ENCODE assay signal across 12 cellular contexts in genomic region chr12:124497658-124498057, GRCh38.
DNase-seq lines count a peak whose midpoint lies in the region; ATAC-seq, FAIRE-seq and TF ChIP-seq lines count a peak whose summit lies in the region.
"Had no signal": no experiment of that assay in that cellular context is flagged by ENCODE, and none has a peak within 500 bp of the region (broad histone marks: within the 10 kb centered on the region; RNA-seq: fewer than 3 reads in every experiment).

No MANE protein-coding gene starts in this region.

- in situ Hi-C loops in Panc1 (cut with HindIII; ENCODE audit: low pct_unique_long_range_greater_than_20kb, low sequenced_read_pairs): no loop called here

- CTCF ChIA-PET in AG04450 (lab: Charles Lee) (interaction anchor here (1.1 to 2.0 kb wide), 2 partner anchors 269 to 272 kb away, joined by 5 to 10 read pairs; no protein-coding TSS in a partner anchor), Panc1 (lab: Charles Lee) (no interaction called here)

- H3K36me3 ChIP-seq in Panc1 (ENCODE audit: control insufficient read depth, insufficient read depth, low read length) (no peaks in the 10 kb centered on the region; the same call in 1 of the 2 replicates), neural progenitor cell (no peaks in the 10 kb centered on the region)

- no peak overlapping the region for H3K4me3 Mint-ChIP-seq in neural progenitor cell
- H3K4me3 Mint-ChIP-seq: activated CD4-positive, alpha-beta T cell treated with anti-CD3 and anti-CD28 coated beads, Interleukin-2, amount 10 ng/mL, durations not matched to agents 24 days and 14 days had no signal

- POLR2A ChIA-PET in AG04450 (lab: Yijun Ruan, JAX) (interaction anchor here (0.8 to 1.9 kb wide), 10 partner anchors 15 to 417 kb away, joined by 3 to 9 read pairs (median 3); partner anchors contain the start of gene UBC), Panc1 (lab: Charles Lee) (no interaction called here)

- H3K36me3 Mint-ChIP-seq in neural progenitor cell: peaks cover 2% of the 10 kb centered on the region

- intact Hi-C loops in Panc1 (cut with micrococcal nuclease; ENCODE audit: unreplicated experiment): no loop called here

- H3K27me3 ChIP-seq in AG04450 (ENCODE audit: control insufficient read depth, insufficient read depth, low read length) (no peaks in the 10 kb centered on the region), Panc1 (ENCODE audit: control insufficient read depth, insufficient read depth, low read length) (no peaks in the 10 kb centered on the region), neural progenitor cell (no peaks in the 10 kb centered on the region)

- no peak overlapping the region for H3K4me2 ChIP-seq in neural progenitor cell

- peaks cover 90% of the 10 kb centered on the region for H4K20me1 ChIP-seq in neural progenitor cell (ENCODE audit: low read depth)

- H3K27ac ChIP-seq in AG04450 (ENCODE audit: low read depth, low read length) (peak overlapping the region; percentile 92), Panc1 (ENCODE audit: low read length) (0 out of 2 replicates have a peak overlapping the region, but pooled peaks have one; percentile 23), neural progenitor cell (no peak overlapping the region)
- H3K27ac ChIP-seq: C4-2B had no signal

- H3K4me1 Mint-ChIP-seq in neural progenitor cell: peaks cover 50% of the 10 kb centered on the region

- no peaks in the 10 kb centered on the region for H3K9me3 Mint-ChIP-seq in neural progenitor cell
- H3K9me3 Mint-ChIP-seq: activated CD4-positive, alpha-beta T cell treated with anti-CD3 and anti-CD28 coated beads, Interleukin-2, amount 10 ng/mL, durations not matched to agents 24 days and 14 days had no signal

- DNase-seq in AG04450 (ENCODE audit: low read depth, low spot score) (peak; percentile 69), Panc1 (ENCODE audit: low read depth, low spot score) (no peak), fibroblast of mammary gland (ENCODE audit: low read depth) (peak; percentile 96), neural progenitor cell (ENCODE audit: low spot score) (no peak), NCI-H2171 (lab: John Stamatoyannopoulos, UW) (no peak), DMS153 (lab: John Stamatoyannopoulos, UW) (no peak), H54 (ENCODE audit: insufficient read length, low spot score) (no peak)
- DNase-seq: activated CD4-positive, alpha-beta T cell treated with anti-CD3 and anti-CD28 coated beads, Interleukin-2, amount 10 ng/mL, durations not matched to agents 24 days and 14 days; NCI-H510A had no signal

- H3K27ac Mint-ChIP-seq in neural progenitor cell: peak overlapping the region; percentile 62
- H3K27ac Mint-ChIP-seq: activated CD4-positive, alpha-beta T cell treated with anti-CD3 and anti-CD28 coated beads, Interleukin-2, amount 10 ng/mL, durations not matched to agents 24 days and 14 days had no signal

- no peak for ATAC-seq in Panc1
- ATAC-seq in GM19351 (IDR thresholded peaks at IDR 0.05; ENCODE audit: unreplicated experiment): no peak

- no peak overlapping the region for H3K4me3 ChIP-seq in AG04450 (ENCODE audit: low read depth, low read length)
- no peak overlapping the region for H3K4me3 ChIP-seq in Panc1 (ENCODE audit: low read depth in 2 of 2, low read length in 2 of 2)
- no peak overlapping the region for H3K4me3 ChIP-seq in fibroblast of mammary gland (ENCODE audit: control insufficient read depth, low read depth, low read length)
- no peak overlapping the region for H3K4me3 ChIP-seq in neural progenitor cell

- H3K9ac ChIP-seq in neural progenitor cell: no peak overlapping the region

- H3K9me3 ChIP-seq in AG04450 (ENCODE audit: control insufficient read depth, insufficient read depth, low read length) (no peaks in the 10 kb centered on the region; the same call in 1 of the 2 replicates), Panc1 (ENCODE audit: control insufficient read depth, insufficient read depth, low read depth, low read length) (no peaks in the 10 kb centered on the region), neural progenitor cell (ENCODE audit: low read depth) (no peaks in the 10 kb centered on the region)

- no peak for TF ChIP-seq POLR2A in H54 (IDR thresholded peaks at IDR 0.05; ENCODE audit: low read depth, low read length)

- peaks cover 68% of the 10 kb centered on the region for H3K4me1 ChIP-seq in Panc1 (ENCODE audit: control insufficient read depth, insufficient read depth, low read length)
- peaks cover 23% of the 10 kb centered on the region for H3K4me1 ChIP-seq in neural progenitor cell

- peaks cover 5% of the 10 kb centered on the region for H3K27me3 Mint-ChIP-seq in neural progenitor cell (ENCODE audit: insufficient read depth, low read depth)
- H3K27me3 Mint-ChIP-seq: activated CD4-positive, alpha-beta T cell treated with anti-CD3 and anti-CD28 coated beads, Interleukin-2, amount 10 ng/mL, durations not matched to agents 24 days and 14 days had no signal

- no peak for FAIRE-seq in H54 (lab: Jason Lieb, UNC)
- FAIRE-seq: urothelium cell line had no signal

- BruUV-seq in Panc1 (replicated peaks; lab: Mats Ljungman, UMichigan): no TSS peak

- no peak for TF ChIP-seq CTCF in AG04450 (IDR thresholded peaks at IDR 0.05; ENCODE audit: low read depth, low read length)
- no peak for TF ChIP-seq CTCF in Panc1 (IDR thresholded peaks at IDR 0.05)
- no peak for TF ChIP-seq CTCF in fibroblast of mammary gland (conservative IDR thresholded peaks at IDR 0.05; ENCODE audit: control insufficient read depth, insufficient read depth, low read depth, low read length)
- no peak for TF ChIP-seq CTCF in neural progenitor cell (IDR thresholded peaks at IDR 0.05)

- peaks cover 88% of the 10 kb centered on the region for H3K79me2 ChIP-seq in neural progenitor cell (ENCODE audit: low read depth)

- no peak overlapping the region for H2AFZ ChIP-seq in neural progenitor cell (replicated peaks)

- peaks cover 17% of the 10 kb centered on the region for H3F3A ChIP-seq in neural progenitor cell (ENCODE audit: low read depth)

Comparison
In these comparisons a context has a peak if more than half of its experiments do, and no peak if none do; other contexts are left out.
1. DNase-seq: peak in AG04450 (single experiment) and fibroblast of mammary gland (single experiment); none in Panc1 (single experiment), neural progenitor cell (single experiment), NCI-H2171 (single experiment), DMS153 (single experiment) and H54 (single experiment).